1 cellular context compared by ENCODE assay signal in the genomic region with DNA sequence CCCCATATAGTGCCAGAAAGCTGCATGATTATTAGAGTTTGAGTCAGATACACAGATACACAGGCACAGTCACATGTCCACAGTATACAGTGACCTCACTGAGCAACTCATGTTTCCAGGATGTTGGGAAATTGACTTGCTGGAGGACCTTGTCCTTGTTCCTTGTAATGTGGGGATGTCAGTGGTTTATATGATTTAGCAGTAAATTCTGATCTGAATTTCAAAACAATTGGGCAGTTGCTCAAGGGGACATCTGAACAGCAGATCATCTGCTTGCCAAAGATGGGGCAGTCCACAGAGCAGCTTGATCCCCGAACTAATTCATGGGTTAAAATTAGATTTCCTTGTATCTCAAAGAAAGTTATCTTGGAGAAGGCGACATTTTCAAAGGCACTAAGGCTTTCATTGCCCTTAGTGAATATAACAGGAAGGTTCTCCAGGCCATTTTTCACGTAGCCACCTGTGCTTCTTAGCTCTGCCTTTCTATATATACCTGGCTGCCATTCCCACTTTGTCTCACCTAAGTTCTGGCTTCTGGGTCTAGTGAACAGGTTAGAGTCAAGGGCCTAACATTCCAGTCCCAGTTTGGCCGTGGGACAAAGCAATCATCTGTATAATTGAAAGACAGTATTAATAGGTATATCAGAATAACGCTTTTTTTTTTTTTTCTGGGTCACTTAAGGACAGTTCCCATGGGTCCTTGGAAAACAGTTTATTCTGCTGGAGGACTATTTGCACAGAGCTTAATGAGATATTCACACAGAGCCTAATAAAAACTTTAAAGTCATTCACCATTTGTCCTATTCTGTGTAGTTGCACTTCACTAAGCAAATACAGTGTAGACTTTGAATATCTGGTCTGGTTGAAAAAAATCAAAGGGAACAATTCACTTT.
TF ChIP-seq lines count a peak whose summit lies in the region.

No MANE protein-coding gene starts in this region.

TF ChIP-seq in HepG2, 621 proteins besides CTCF, POLR2A, EP300 and RAD21 (continued from another document and continues in another):
- TF ChIP-seq, protein P1, sequence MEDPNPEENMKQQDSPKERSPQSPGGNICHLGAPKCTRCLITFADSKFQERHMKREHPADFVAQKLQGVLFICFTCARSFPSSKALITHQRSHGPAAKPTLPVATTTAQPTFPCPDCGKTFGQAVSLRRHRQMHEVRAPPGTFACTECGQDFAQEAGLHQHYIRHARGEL (CRISPR knock-in tag; IDR thresholded peaks at IDR 0.05) = no peak
- no peak for TF ChIP-seq ZKSCAN5 (CRISPR knock-in tag; IDR thresholded peaks at IDR 0.05)
- TF ChIP-seq, protein P2, sequence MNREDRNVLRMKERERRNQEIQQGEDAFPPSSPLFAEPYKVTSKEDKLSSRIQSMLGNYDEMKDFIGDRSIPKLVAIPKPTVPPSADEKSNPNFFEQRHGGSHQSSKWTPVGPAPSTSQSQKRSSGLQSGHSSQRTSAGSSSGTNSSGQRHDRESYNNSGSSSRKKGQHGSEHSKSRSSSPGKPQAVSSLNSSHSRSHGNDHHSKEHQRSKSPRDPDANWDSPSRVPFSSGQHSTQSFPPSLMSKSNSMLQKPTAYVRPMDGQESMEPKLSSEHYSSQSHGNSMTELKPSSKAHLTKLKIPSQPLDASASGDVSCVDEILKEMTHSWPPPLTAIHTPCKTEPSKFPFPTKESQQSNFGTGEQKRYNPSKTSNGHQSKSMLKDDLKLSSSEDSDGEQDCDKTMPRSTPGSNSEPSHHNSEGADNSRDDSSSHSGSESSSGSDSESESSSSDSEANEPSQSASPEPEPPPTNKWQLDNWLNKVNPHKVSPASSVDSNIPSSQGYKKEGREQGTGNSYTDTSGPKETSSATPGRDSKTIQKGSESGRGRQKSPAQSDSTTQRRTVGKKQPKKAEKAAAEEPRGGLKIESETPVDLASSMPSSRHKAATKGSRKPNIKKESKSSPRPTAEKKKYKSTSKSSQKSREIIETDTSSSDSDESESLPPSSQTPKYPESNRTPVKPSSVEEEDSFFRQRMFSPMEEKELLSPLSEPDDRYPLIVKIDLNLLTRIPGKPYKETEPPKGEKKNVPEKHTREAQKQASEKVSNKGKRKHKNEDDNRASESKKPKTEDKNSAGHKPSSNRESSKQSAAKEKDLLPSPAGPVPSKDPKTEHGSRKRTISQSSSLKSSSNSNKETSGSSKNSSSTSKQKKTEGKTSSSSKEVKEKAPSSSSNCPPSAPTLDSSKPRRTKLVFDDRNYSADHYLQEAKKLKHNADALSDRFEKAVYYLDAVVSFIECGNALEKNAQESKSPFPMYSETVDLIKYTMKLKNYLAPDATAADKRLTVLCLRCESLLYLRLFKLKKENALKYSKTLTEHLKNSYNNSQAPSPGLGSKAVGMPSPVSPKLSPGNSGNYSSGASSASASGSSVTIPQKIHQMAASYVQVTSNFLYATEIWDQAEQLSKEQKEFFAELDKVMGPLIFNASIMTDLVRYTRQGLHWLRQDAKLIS (CRISPR knock-in tag; IDR thresholded peaks at IDR 0.05) = no peak
- TF ChIP-seq NFIB (CRISPR knock-in tag; IDR thresholded peaks at IDR 0.05; ENCODE audit: borderline replicate concordance) = no peak
- no peak for TF ChIP-seq ZNF773 (CRISPR knock-in tag; IDR thresholded peaks at IDR 0.05; ENCODE audit: borderline replicate concordance)
- TF ChIP-seq NFKB2 (CRISPR knock-in tag; IDR thresholded peaks at IDR 0.05; ENCODE audit: borderline replicate concordance) = no peak
- TF ChIP-seq ZNF749 (CRISPR knock-in tag; IDR thresholded peaks at IDR 0.05; ENCODE audit: borderline replicate concordance) = no peak; the same call in 1 of the 2 replicates
- peak; percentile 70 for TF ChIP-seq ZEB1 (IDR thresholded peaks at IDR 0.05; ENCODE audit: insufficient replicate concordance, low read depth)
- TF ChIP-seq ZFP41 (CRISPR knock-in tag; IDR thresholded peaks at IDR 0.05; ENCODE audit: borderline replicate concordance) = no peak
- TF ChIP-seq ZNF850 (CRISPR knock-in tag; conservative IDR thresholded peaks at IDR 0.05) = no peak
- TF ChIP-seq MED8 (CRISPR knock-in tag; IDR thresholded peaks at IDR 0.05; ENCODE audit: insufficient replicate concordance) = peak; percentile 31
- TF ChIP-seq HES4 (CRISPR knock-in tag; IDR thresholded peaks at IDR 0.05; ENCODE audit: borderline replicate concordance) = no peak
- no peak for TF ChIP-seq ZNF24 (IDR thresholded peaks at IDR 0.05)
- TF ChIP-seq, protein P3, sequence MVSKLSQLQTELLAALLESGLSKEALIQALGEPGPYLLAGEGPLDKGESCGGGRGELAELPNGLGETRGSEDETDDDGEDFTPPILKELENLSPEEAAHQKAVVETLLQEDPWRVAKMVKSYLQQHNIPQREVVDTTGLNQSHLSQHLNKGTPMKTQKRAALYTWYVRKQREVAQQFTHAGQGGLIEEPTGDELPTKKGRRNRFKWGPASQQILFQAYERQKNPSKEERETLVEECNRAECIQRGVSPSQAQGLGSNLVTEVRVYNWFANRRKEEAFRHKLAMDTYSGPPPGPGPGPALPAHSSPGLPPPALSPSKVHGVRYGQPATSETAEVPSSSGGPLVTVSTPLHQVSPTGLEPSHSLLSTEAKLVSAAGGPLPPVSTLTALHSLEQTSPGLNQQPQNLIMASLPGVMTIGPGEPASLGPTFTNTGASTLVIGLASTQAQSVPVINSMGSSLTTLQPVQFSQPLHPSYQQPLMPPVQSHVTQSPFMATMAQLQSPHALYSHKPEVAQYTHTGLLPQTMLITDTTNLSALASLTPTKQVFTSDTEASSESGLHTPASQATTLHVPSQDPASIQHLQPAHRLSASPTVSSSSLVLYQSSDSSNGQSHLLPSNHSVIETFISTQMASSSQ (IDR thresholded peaks at IDR 0.05; ENCODE audit: low read depth) = 0 out of 2 replicates have a peak, but pooled peaks have one; percentile 27
- TF ChIP-seq, protein P3 (CRISPR knock-in tag; IDR thresholded peaks at IDR 0.05; ENCODE audit: borderline replicate concordance) = peak; percentile 74
- no peak for TF ChIP-seq HNRNPH1 (optimal IDR thresholded peaks at IDR 0.05; ENCODE audit: low read depth, low read length)
- TF ChIP-seq, protein P4, sequence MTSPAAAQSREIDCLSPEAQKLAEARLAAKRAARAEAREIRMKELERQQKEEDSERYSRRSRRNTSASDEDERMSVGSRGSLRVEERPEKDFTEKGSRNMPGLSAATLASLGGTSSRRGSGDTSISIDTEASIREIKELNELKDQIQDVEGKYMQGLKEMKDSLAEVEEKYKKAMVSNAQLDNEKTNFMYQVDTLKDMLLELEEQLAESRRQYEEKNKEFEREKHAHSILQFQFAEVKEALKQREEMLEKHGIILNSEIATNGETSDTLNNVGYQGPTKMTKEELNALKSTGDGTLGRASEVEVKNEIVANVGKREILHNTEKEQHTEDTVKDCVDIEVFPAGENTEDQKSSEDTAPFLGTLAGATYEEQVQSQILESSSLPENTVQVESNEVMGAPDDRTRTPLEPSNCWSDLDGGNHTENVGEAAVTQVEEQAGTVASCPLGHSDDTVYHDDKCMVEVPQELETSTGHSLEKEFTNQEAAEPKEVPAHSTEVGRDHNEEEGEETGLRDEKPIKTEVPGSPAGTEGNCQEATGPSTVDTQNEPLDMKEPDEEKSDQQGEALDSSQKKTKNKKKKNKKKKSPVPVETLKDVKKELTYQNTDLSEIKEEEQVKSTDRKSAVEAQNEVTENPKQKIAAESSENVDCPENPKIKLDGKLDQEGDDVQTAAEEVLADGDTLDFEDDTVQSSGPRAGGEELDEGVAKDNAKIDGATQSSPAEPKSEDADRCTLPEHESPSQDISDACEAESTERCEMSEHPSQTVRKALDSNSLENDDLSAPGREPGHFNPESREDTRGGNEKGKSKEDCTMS (CRISPR knock-in tag; conservative IDR thresholded peaks at IDR 0.05) = no peak
- TF ChIP-seq, protein P5, sequence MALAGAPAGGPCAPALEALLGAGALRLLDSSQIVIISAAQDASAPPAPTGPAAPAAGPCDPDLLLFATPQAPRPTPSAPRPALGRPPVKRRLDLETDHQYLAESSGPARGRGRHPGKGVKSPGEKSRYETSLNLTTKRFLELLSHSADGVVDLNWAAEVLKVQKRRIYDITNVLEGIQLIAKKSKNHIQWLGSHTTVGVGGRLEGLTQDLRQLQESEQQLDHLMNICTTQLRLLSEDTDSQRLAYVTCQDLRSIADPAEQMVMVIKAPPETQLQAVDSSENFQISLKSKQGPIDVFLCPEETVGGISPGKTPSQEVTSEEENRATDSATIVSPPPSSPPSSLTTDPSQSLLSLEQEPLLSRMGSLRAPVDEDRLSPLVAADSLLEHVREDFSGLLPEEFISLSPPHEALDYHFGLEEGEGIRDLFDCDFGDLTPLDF (CRISPR knock-in tag; IDR thresholded peaks at IDR 0.05) = 0 out of 2 replicates have a peak, but pooled peaks have one; percentile 17
- TF ChIP-seq, protein P6, sequence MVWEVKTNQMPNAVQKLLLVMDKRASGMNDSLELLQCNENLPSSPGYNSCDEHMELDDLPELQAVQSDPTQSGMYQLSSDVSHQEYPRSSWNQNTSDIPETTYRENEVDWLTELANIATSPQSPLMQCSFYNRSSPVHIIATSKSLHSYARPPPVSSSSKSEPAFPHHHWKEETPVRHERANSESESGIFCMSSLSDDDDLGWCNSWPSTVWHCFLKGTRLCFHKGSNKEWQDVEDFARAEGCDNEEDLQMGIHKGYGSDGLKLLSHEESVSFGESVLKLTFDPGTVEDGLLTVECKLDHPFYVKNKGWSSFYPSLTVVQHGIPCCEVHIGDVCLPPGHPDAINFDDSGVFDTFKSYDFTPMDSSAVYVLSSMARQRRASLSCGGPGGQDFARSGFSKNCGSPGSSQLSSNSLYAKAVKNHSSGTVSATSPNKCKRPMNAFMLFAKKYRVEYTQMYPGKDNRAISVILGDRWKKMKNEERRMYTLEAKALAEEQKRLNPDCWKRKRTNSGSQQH (CRISPR knock-in tag; IDR thresholded peaks at IDR 0.05; ENCODE audit: low read depth) = no peak
- TF ChIP-seq ZNF326 (CRISPR knock-in tag; IDR thresholded peaks at IDR 0.05; ENCODE audit: borderline replicate concordance) = no peak
- TF ChIP-seq ZNF678 (CRISPR knock-in tag; IDR thresholded peaks at IDR 0.05) = peak; percentile 51; the same call in 1 of the 2 replicates
- no peak for TF ChIP-seq HNRNPUL1 (IDR thresholded peaks at IDR 0.05; ENCODE audit: low read depth, low read length)
- peak; percentile 86 for TF ChIP-seq ZMYM2 (CRISPR knock-in tag; IDR thresholded peaks at IDR 0.05)
- TF ChIP-seq, protein P7, sequence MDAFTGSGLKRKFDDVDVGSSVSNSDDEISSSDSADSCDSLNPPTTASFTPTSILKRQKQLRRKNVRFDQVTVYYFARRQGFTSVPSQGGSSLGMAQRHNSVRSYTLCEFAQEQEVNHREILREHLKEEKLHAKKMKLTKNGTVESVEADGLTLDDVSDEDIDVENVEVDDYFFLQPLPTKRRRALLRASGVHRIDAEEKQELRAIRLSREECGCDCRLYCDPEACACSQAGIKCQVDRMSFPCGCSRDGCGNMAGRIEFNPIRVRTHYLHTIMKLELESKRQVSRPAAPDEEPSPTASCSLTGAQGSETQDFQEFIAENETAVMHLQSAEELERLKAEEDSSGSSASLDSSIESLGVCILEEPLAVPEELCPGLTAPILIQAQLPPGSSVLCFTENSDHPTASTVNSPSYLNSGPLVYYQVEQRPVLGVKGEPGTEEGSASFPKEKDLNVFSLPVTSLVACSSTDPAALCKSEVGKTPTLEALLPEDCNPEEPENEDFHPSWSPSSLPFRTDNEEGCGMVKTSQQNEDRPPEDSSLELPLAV (CRISPR knock-in tag; conservative IDR thresholded peaks at IDR 0.05; ENCODE audit: low read depth) = no peak
- TF ChIP-seq, protein P8, sequence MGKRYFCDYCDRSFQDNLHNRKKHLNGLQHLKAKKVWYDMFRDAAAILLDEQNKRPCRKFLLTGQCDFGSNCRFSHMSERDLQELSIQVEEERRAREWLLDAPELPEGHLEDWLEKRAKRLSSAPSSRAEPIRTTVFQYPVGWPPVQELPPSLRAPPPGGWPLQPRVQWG (CRISPR knock-in tag; IDR thresholded peaks at IDR 0.05; ENCODE audit: borderline replicate concordance, low read depth) = no peak
- peak; percentile 52 for TF ChIP-seq SOX5 (CRISPR knock-in tag; IDR thresholded peaks at IDR 0.05; ENCODE audit: borderline replicate concordance)
- no peak for TF ChIP-seq ZNF274 (CRISPR knock-in tag; IDR thresholded peaks at IDR 0.05)
- TF ChIP-seq ZNF292 (CRISPR knock-in tag; IDR thresholded peaks at IDR 0.05; ENCODE audit: borderline replicate concordance, low read depth) = peak; percentile 65; the same call in 1 of the 2 replicates
- TF ChIP-seq ZNF737 (CRISPR knock-in tag; IDR thresholded peaks at IDR 0.05; ENCODE audit: borderline replicate concordance) = no peak
- no peak for TF ChIP-seq ZFP36L1 (CRISPR knock-in tag; IDR thresholded peaks at IDR 0.05)
- TF ChIP-seq ZNF816 (CRISPR knock-in tag; IDR thresholded peaks at IDR 0.05; ENCODE audit: borderline replicate concordance) = peak; percentile 93; the same call in 1 of the 2 replicates
- TF ChIP-seq ZFP37 (CRISPR knock-in tag; IDR thresholded peaks at IDR 0.05; ENCODE audit: borderline replicate concordance) = no peak
- no peak for TF ChIP-seq ZBTB20 (CRISPR knock-in tag; IDR thresholded peaks at IDR 0.05; ENCODE audit: borderline replicate concordance, low read depth)
- TF ChIP-seq NFYC (CRISPR knock-in tag; IDR thresholded peaks at IDR 0.05) = no peak
- no peak; the same call in 1 of the 2 replicates for TF ChIP-seq TBX2 (CRISPR knock-in tag; IDR thresholded peaks at IDR 0.05; ENCODE audit: borderline replicate concordance)
- TF ChIP-seq YY1 (IDR thresholded peaks at IDR 0.05; ENCODE audit: insufficient read depth, insufficient replicate concordance, low read depth, low read length) = no peak
- TF ChIP-seq, protein P9, sequence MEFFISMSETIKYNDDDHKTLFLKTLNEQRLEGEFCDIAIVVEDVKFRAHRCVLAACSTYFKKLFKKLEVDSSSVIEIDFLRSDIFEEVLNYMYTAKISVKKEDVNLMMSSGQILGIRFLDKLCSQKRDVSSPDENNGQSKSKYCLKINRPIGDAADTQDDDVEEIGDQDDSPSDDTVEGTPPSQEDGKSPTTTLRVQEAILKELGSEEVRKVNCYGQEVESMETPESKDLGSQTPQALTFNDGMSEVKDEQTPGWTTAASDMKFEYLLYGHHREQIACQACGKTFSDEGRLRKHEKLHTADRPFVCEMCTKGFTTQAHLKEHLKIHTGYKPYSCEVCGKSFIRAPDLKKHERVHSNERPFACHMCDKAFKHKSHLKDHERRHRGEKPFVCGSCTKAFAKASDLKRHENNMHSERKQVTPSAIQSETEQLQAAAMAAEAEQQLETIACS (CRISPR knock-in tag; IDR thresholded peaks at IDR 0.05) = 0 out of 2 replicates have a peak, but pooled peaks have one; percentile 30
- no peak for TF ChIP-seq JARID2 (CRISPR knock-in tag; IDR thresholded peaks at IDR 0.05; ENCODE audit: insufficient replicate concordance)
- 0 out of 2 replicates have a peak, but pooled peaks have one; percentile 66 for TF ChIP-seq ZNF766 (CRISPR knock-in tag; IDR thresholded peaks at IDR 0.05; ENCODE audit: borderline replicate concordance)
- TF ChIP-seq HOXA3 (CRISPR knock-in tag; IDR thresholded peaks at IDR 0.05) = 0 out of 2 replicates have a peak, but pooled peaks have one; percentile 5
- TF ChIP-seq ZNF672 (CRISPR knock-in tag; IDR thresholded peaks at IDR 0.05) = no peak
- TF ChIP-seq HOXD1 (CRISPR knock-in tag; IDR thresholded peaks at IDR 0.05) = no peak
- peak; percentile 74; the same call in 1 of the 2 replicates for TF ChIP-seq TBP (CRISPR knock-in tag; IDR thresholded peaks at IDR 0.05)
